ENCODE assay signal across 2 cellular contexts in genomic region chr20:50850721-50851286, GRCh38.
TF ChIP-seq lines count a peak whose summit lies in the region.

No MANE protein-coding gene starts in this region.

TF ChIP-seq in HCT116, 20 proteins besides CTCF, POLR2A, EP300 and RAD21 (continued from another document):
- TF ChIP-seq TCF7L2 (IDR thresholded peaks at IDR 0.05; ENCODE audit: borderline replicate concordance, extremely low read depth, insufficient read depth, insufficient read length): no peak
- TF ChIP-seq, protein P1, sequence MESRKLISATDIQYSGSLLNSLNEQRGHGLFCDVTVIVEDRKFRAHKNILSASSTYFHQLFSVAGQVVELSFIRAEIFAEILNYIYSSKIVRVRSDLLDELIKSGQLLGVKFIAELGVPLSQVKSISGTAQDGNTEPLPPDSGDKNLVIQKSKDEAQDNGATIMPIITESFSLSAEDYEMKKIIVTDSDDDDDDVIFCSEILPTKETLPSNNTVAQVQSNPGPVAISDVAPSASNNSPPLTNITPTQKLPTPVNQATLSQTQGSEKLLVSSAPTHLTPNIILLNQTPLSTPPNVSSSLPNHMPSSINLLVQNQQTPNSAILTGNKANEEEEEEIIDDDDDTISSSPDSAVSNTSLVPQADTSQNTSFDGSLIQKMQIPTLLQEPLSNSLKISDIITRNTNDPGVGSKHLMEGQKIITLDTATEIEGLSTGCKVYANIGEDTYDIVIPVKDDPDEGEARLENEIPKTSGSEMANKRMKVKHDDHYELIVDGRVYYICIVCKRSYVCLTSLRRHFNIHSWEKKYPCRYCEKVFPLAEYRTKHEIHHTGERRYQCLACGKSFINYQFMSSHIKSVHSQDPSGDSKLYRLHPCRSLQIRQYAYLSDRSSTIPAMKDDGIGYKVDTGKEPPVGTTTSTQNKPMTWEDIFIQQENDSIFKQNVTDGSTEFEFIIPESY (IDR thresholded peaks at IDR 0.05; ENCODE audit: extremely low read depth, insufficient replicate concordance, low read length): no peak
- TF ChIP-seq SIN3A (IDR thresholded peaks at IDR 0.05; ENCODE audit: low read depth): no peak
- TF ChIP-seq POLR2AphosphoS5 (IDR thresholded peaks at IDR 0.05; ENCODE audit: low read depth, low read length): no peak
- no peak for TF ChIP-seq SP1 (IDR thresholded peaks at IDR 0.05; ENCODE audit: low read depth)
- TF ChIP-seq, protein P2, sequence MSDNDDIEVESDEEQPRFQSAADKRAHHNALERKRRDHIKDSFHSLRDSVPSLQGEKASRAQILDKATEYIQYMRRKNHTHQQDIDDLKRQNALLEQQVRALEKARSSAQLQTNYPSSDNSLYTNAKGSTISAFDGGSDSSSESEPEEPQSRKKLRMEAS (IDR thresholded peaks at IDR 0.05): no peak
- TF ChIP-seq EZH2 (IDR thresholded peaks at IDR 0.05): no peak
- TF ChIP-seq, protein P3, sequence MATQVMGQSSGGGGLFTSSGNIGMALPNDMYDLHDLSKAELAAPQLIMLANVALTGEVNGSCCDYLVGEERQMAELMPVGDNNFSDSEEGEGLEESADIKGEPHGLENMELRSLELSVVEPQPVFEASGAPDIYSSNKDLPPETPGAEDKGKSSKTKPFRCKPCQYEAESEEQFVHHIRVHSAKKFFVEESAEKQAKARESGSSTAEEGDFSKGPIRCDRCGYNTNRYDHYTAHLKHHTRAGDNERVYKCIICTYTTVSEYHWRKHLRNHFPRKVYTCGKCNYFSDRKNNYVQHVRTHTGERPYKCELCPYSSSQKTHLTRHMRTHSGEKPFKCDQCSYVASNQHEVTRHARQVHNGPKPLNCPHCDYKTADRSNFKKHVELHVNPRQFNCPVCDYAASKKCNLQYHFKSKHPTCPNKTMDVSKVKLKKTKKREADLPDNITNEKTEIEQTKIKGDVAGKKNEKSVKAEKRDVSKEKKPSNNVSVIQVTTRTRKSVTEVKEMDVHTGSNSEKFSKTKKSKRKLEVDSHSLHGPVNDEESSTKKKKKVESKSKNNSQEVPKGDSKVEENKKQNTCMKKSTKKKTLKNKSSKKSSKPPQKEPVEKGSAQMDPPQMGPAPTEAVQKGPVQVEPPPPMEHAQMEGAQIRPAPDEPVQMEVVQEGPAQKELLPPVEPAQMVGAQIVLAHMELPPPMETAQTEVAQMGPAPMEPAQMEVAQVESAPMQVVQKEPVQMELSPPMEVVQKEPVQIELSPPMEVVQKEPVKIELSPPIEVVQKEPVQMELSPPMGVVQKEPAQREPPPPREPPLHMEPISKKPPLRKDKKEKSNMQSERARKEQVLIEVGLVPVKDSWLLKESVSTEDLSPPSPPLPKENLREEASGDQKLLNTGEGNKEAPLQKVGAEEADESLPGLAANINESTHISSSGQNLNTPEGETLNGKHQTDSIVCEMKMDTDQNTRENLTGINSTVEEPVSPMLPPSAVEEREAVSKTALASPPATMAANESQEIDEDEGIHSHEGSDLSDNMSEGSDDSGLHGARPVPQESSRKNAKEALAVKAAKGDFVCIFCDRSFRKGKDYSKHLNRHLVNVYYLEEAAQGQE (IDR thresholded peaks at IDR 0.05; ENCODE audit: low read depth): no peak
- TF ChIP-seq ZNF274 (IDR thresholded peaks at IDR 0.05; ENCODE audit: low read depth, low read length): no peak

TF ChIP-seq in WTC11, 78 proteins besides CTCF, POLR2A, EP300 and RAD21 (continued from another document):
- TF ChIP-seq, protein P4, sequence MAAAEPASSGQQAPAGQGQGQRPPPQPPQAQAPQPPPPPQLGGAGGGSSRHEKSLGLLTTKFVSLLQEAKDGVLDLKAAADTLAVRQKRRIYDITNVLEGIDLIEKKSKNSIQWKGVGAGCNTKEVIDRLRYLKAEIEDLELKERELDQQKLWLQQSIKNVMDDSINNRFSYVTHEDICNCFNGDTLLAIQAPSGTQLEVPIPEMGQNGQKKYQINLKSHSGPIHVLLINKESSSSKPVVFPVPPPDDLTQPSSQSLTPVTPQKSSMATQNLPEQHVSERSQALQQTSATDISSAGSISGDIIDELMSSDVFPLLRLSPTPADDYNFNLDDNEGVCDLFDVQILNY (CRISPR knock-in tag; IDR thresholded peaks at IDR 0.05): no peak
- TF ChIP-seq E2F4 (CRISPR knock-in tag; IDR thresholded peaks at IDR 0.05; ENCODE audit: borderline replicate concordance, low read depth) (no peak), EMX1 (CRISPR knock-in tag; IDR thresholded peaks at IDR 0.05) (no peak)
